15 cellular contexts compared by ENCODE assay signal in the genomic region with DNA sequence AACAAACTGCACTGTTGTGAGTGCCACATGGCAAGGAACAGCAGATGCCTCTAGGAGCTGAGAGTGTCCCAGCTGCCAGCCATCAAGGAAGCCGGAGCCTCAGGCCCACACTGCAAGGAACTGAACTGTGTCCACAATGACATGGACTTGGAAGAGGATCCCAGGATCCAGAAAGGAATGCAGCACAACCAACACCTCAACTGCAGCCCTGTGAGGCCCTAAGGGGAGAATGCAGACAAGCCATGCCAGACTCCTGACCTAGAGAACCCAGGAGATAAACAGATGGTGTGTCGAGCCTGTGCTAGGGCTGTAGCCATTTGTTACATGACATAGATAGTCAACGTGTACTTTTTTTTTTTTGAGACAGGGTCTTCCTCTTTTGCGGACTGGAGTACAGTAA.
A peak's percentile ranks its signal among the peaks of the same experiment; 100 is the strongest.
DNase-seq lines count a peak whose midpoint lies in the region; ATAC-seq and TF ChIP-seq lines count a peak whose summit lies in the region.
"Had no signal": no experiment of that assay in that cellular context is flagged by ENCODE, and none has a peak within 500 bp of the region (broad histone marks: within the 10 kb centered on the region; RNA-seq: fewer than 3 reads in every experiment).

No MANE protein-coding gene starts in this region.

- no peaks in the 10 kb centered on the region for H3K9me3 ChIP-seq in smooth muscle cell (replicated peaks; ENCODE audit: low read depth)

- peak overlapping the region; percentile 46 for H3K4me2 ChIP-seq in smooth muscle cell
- H3K4me2 ChIP-seq: GM23338 had no signal

- peak overlapping the region; percentile 71 for H3K27ac ChIP-seq in RWPE1
- peak overlapping the region; percentile 87 for H3K27ac ChIP-seq in smooth muscle cell (ENCODE audit: low read depth)

- H3K9me3 Mint-ChIP-seq in natural killer cell treated with Interleukin-12 subunit alpha and Interleukin-12 subunit beta and Interleukin-15 and Interleukin-18, amount 100 ng/mL, for 72 hours: no peaks in the 10 kb centered on the region

- H3K4me3 Mint-ChIP-seq in natural killer cell treated with Interleukin-12 subunit alpha and Interleukin-12 subunit beta and Interleukin-15 and Interleukin-18, amount 100 ng/mL, for 72 hours: no peak overlapping the region
- H3K4me3 Mint-ChIP-seq: B cell; CD4-positive, alpha-beta T cell; GM23338 had no signal

- H3K27me3 Mint-ChIP-seq in natural killer cell treated with Interleukin-12 subunit alpha and Interleukin-12 subunit beta and Interleukin-15 and Interleukin-18, amount 100 ng/mL, for 72 hours: peaks cover 9 to 22% of the 10 kb centered on the region in 2 donors

- H3F3A ChIP-seq in smooth muscle cell (ENCODE audit: low read depth): no peaks in the 10 kb centered on the region

- WGBS in smooth muscle cell (ENCODE audit: low lambda C conversion rate): 80% methylated on average over 4 of the region's 4 CpGs

- H3K79me2 ChIP-seq in smooth muscle cell (ENCODE audit: low read depth): no peaks in the 10 kb centered on the region

- H3K27ac Mint-ChIP-seq in natural killer cell treated with Interleukin-12 subunit alpha and Interleukin-12 subunit beta and Interleukin-15 and Interleukin-18, amount 100 ng/mL, for 72 hours: no peak overlapping the region
- H3K27ac Mint-ChIP-seq: B cell; CD4-positive, alpha-beta T cell; GM23338 had no signal

- ATAC-seq in GM21619 (IDR thresholded peaks at IDR 0.05; ENCODE audit: unreplicated experiment) (no peak), GM18870 (IDR thresholded peaks at IDR 0.05; ENCODE audit: unreplicated experiment) (no peak)
- no peak for ATAC-seq in natural killer cell treated with Interleukin-12 subunit alpha and Interleukin-12 subunit beta and Interleukin-15 and Interleukin-18, amount 100 ng/mL, for 72 hours
- ATAC-seq: GM23338 had no signal

- H3K36me3 Mint-ChIP-seq in natural killer cell treated with Interleukin-12 subunit alpha and Interleukin-12 subunit beta and Interleukin-15 and Interleukin-18, amount 100 ng/mL, for 72 hours: no peaks in the 10 kb centered on the region

- H3K36me3 ChIP-seq in smooth muscle cell (ENCODE audit: low read depth): no peaks in the 10 kb centered on the region

- DNase-seq in RWPE1 (ENCODE audit: low spot score): no peak
- peak; percentile 10 for DNase-seq in epithelial cell of esophagus (ENCODE audit: low read depth)
- peak; percentile 40 for DNase-seq in left kidney (ENCODE audit: low read depth, low spot score)
- no peak for DNase-seq in smooth muscle cell (lab: John Stamatoyannopoulos, UW; ENCODE audit: unreplicated experiment)
- no peak for DNase-seq in natural killer cell treated with Interleukin-12 subunit alpha and Interleukin-12 subunit beta and Interleukin-15 and Interleukin-18, amount 100 ng/mL, for 72 hours (ENCODE audit: low spot score)
- DNase-seq: C1 segment of cervical spinal cord; Calu3; CD4-positive, alpha-beta T cell; DMS 273 treated with DMSO at 0.1 percent for 48 hours; H7; IMR-90 had no signal

- H3K4me1 Mint-ChIP-seq in natural killer cell treated with Interleukin-12 subunit alpha and Interleukin-12 subunit beta and Interleukin-15 and Interleukin-18, amount 100 ng/mL, for 72 hours (ENCODE audit: low read depth in 2 of 2): no peaks in the 10 kb centered on the region
- H3K4me1 Mint-ChIP-seq: B cell, GM23338 had no signal

- H3K4me3 ChIP-seq in epithelial cell of esophagus (ENCODE audit: low read length) (no peak overlapping the region), smooth muscle cell (no peak overlapping the region)
- H3K4me3 ChIP-seq: GM23338 had no signal

- CTCF ChIA-PET in RWPE1 (lab: Yijun Ruan, JAX): no interaction called here

- H3K27me3 ChIP-seq in smooth muscle cell (ENCODE audit: low read depth): no peaks in the 10 kb centered on the region

- H3K9ac ChIP-seq in smooth muscle cell (ENCODE audit: low read depth): no peak overlapping the region

- H2AFZ ChIP-seq in smooth muscle cell (ENCODE audit: low read depth): no peak overlapping the region
- H2AFZ ChIP-seq: GM23338 had no signal

- POLR2A ChIA-PET in RWPE1 (lab: Yijun Ruan, JAX; ENCODE audit: low non-redundant PET): no interaction called here

- no peaks in the 10 kb centered on the region for H3K4me1 ChIP-seq in smooth muscle cell (ENCODE audit: low read depth)

- no peaks in the 10 kb centered on the region for H4K20me1 ChIP-seq in smooth muscle cell (ENCODE audit: low read depth)

- TF ChIP-seq CTCF in RWPE1 (conservative IDR thresholded peaks at IDR 0.05; ENCODE audit: low read depth): no peak
- no peak for TF ChIP-seq CTCF in epithelial cell of esophagus (IDR thresholded peaks at IDR 0.05; ENCODE audit: insufficient read depth, low read depth, low read length, missing control alignments)
- TF ChIP-seq CTCF in smooth muscle cell (IDR thresholded peaks at IDR 0.05; ENCODE audit: borderline replicate concordance, insufficient read depth, poor library complexity, severe bottlenecking): no peak

Comparison
In these comparisons a context has a peak if more than half of its experiments do, and no peak if none do; other contexts are left out.
1. DNase-seq: peak in epithelial cell of esophagus (single experiment) and left kidney (single experiment); none in RWPE1 (single experiment), smooth muscle cell (single experiment) and natural killer cell treated with Interleukin-12 subunit alpha and Interleukin-12 subunit beta and Interleukin-15 and Interleukin-18, amount 100 ng/mL, for 72 hours (single experiment).